ENCODE assay signal across 19 cellular contexts in the genomic region with DNA sequence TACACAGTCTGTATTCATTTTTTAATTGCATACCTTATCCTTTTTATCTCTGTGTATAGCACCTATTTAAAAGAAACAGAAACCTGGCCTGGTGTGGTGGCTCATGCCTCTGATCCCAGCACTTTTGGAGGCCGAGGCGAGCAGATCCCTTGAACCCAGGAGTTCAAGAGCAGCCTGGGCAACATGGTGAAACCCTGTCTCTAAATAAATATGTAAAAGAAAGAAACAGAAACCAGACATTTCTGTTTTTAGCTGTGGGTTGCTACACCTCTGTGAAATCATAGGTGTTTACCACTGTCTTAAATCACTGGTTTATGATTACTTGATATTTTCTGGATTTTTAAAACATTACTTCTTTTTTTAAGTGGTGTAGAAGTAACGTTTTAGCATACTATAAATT. TPM values are rescaled to one million over a fixed set of nuclear protein-coding genes. Genes with fewer than 3 reads are reported as not detected.
"Had no signal": no experiment of that assay in that cellular context is flagged by ENCODE, and none has a peak within 500 bp of the region (broad histone marks: within the 10 kb centered on the region; RNA-seq: fewer than 3 reads in every experiment).

No MANE protein-coding gene starts in this region.

- ATAC-seq: activated T-helper 17 cell treated with anti-CD3 and anti-CD28 coated beads, Interleukin-2, amount 50 U/mL, for 72 hours; pancreas; stimulated activated naive CD8-positive, alpha-beta T cell treated with anti-CD3 and anti-CD28 coated beads, Interleukin-15, amount 100 ng/mL, for 72 hours had no signal

- H3K4me1 Mint-ChIP-seq: activated T-helper 17 cell treated with anti-CD3 and anti-CD28 coated beads, Interleukin-2, amount 50 U/mL, for 72 hours; stimulated activated naive CD8-positive, alpha-beta T cell treated with anti-CD3 and anti-CD28 coated beads, Interleukin-15, amount 100 ng/mL, for 72 hours had no signal

- DNase-seq: activated CD4-positive, alpha-beta T cell treated with anti-CD3 and anti-CD28 coated beads for 1 hour; activated CD4-positive, alpha-beta T cell treated with anti-CD3 and anti-CD28 coated beads, Interleukin-2, amount 50 U/mL, for 4 hours; activated naive CD4-positive, alpha-beta T cell treated with Interleukin-2 at 50 U/mL for 16 hours; activated T-cell treated with anti-CD3 and anti-CD28 coated beads for 4 hours; aorta; head of caudate nucleus; pancreas; sigmoid colon; spleen; stimulated activated naive CD8-positive, alpha-beta T cell treated with anti-CD3 and anti-CD28 coated beads, Interleukin-15, amount 100 ng/mL, for 72 hours; T1000; testis; upper lobe of left lung had no signal

- H3K27me3 ChIP-seq: pancreas, sigmoid colon, spleen, testis, upper lobe of left lung had no signal

- H3K4me3 Mint-ChIP-seq: activated T-helper 17 cell treated with anti-CD3 and anti-CD28 coated beads, Interleukin-2, amount 50 U/mL, for 72 hours; stimulated activated naive CD8-positive, alpha-beta T cell treated with anti-CD3 and anti-CD28 coated beads, Interleukin-15, amount 100 ng/mL, for 72 hours had no signal

- H3K9me3 ChIP-seq: pancreas, sigmoid colon, spleen, testis, upper lobe of left lung had no signal

- FAIRE-seq: bronchial epithelial cell, frontal cortex, pancreas had no signal

- H3K36me3 ChIP-seq: pancreas, sigmoid colon, spleen, upper lobe of left lung had no signal

- H3K4me3 ChIP-seq: pancreas, sigmoid colon, spleen, testis, upper lobe of left lung had no signal

- H3K27ac Mint-ChIP-seq: activated T-helper 17 cell treated with anti-CD3 and anti-CD28 coated beads, Interleukin-2, amount 50 U/mL, for 72 hours; stimulated activated naive CD8-positive, alpha-beta T cell treated with anti-CD3 and anti-CD28 coated beads, Interleukin-15, amount 100 ng/mL, for 72 hours had no signal

- H3K27me3 Mint-ChIP-seq: activated T-helper 17 cell treated with anti-CD3 and anti-CD28 coated beads, Interleukin-2, amount 50 U/mL, for 72 hours; stimulated activated naive CD8-positive, alpha-beta T cell treated with anti-CD3 and anti-CD28 coated beads, Interleukin-15, amount 100 ng/mL, for 72 hours had no signal

- H3K27ac ChIP-seq: pancreas, sigmoid colon, spleen, testis, upper lobe of left lung, VCaP had no signal

- H3K9me3 Mint-ChIP-seq: activated T-helper 17 cell treated with anti-CD3 and anti-CD28 coated beads, Interleukin-2, amount 50 U/mL, for 72 hours had no signal

- H3K4me1 ChIP-seq: sigmoid colon, spleen, testis, upper lobe of left lung had no signal

RNA-seq across cellular contexts. Expression of a gene that starts 41.0 kb away (rescaled TPM):
- total RNA-seq: activated T-helper 17 cell treated with anti-CD3 and anti-CD28 coated beads, Interleukin-2, amount 50 U/mL, for 72 hours; dermis microvascular lymphatic vessel endothelial cell; epithelial cell of proximal tubule had no signal
